Comparison of ENCODE assay signal across 1 cellular context in genomic region chr3:31622636-31623288, GRCh38.
TF ChIP-seq lines count a peak whose summit lies in the region.

No MANE protein-coding gene starts in this region.

TF ChIP-seq in K562, 482 proteins besides CTCF, POLR2A, EP300 and RAD21 (continued from another document):
- TF ChIP-seq IRF1 (CRISPR knock-in tag; IDR thresholded peaks at IDR 0.05; ENCODE audit: borderline replicate concordance) (no peak), HDAC6 (IDR thresholded peaks at IDR 0.05; ENCODE audit: low read depth, low read length) (no peak)
